Comparison of ENCODE assay signal across 18 cellular contexts in genomic region chr10:132687181-132687892, GRCh38.
A peak's percentile ranks its signal among the peaks of the same experiment; 100 is the strongest.
DNase-seq lines count a peak whose midpoint lies in the region; ATAC-seq and TF ChIP-seq lines count a peak whose summit lies in the region.
"Had no signal": no experiment of that assay in that cellular context is flagged by ENCODE, and none has a peak within 500 bp of the region (broad histone marks: within the 10 kb centered on the region; RNA-seq: fewer than 3 reads in every experiment).

No MANE protein-coding gene starts in this region.

- H3K9me3 ChIP-seq in H9 (ENCODE audit: control insufficient read depth, low read depth, low read length), result no peaks in the 10 kb centered on the region

- no peak overlapping the region for H3K56ac ChIP-seq in H9 (ENCODE audit: insufficient read length, low read depth, low read length)

- no peak overlapping the region for H4K8ac ChIP-seq in H9 (replicated peaks; ENCODE audit: insufficient read length, low read depth, low read length)

- no peak overlapping the region; the same call in 1 of the 2 replicates for H3K14ac ChIP-seq in H9 (ENCODE audit: insufficient read depth, low read length)

- peak; percentile 21 for DNase-seq in H9
- DNase-seq in caudate nucleus (lab: John Stamatoyannopoulos, UW), result peak in 3 of 61 donors; percentile 26 to 61 (median 41)
- peak; percentile 50 for DNase-seq in islet precursor cell
- no peak for DNase-seq in progenitor cell of endocrine pancreas (ENCODE audit: low spot score, unreplicated experiment)
- DNase-seq in glomerular visceral epithelial cell (ENCODE audit: extremely low spot score), result no peak
- no peak for DNase-seq in HT-29 (ENCODE audit: low spot score)
- DNase-seq in activated CD4-positive, alpha-beta T cell treated with anti-CD3 and anti-CD28 coated beads for 48 hours, result no peak
- DNase-seq: activated B cell treated with CpG ODN at 0.5 μM for 24 hours; activated CD4-positive, alpha-beta T cell treated with anti-CD3 and anti-CD28 coated beads, Interleukin-2, amount 50 U/mL, for 48 hours; activated gamma-delta T cell; NCI-H1436; NCI-H524 treated with DMSO at 0.1 percent for 48 hours; RPMI8226 had no signal

- no peak for TF ChIP-seq CTCF in H9 (conservative IDR thresholded peaks at IDR 0.05)
- no peak for TF ChIP-seq CTCF in progenitor cell of endocrine pancreas (IDR thresholded peaks at IDR 0.05; ENCODE audit: unreplicated experiment)

- no peak overlapping the region for H2BK5ac ChIP-seq in H9 (ENCODE audit: insufficient read length, low read length)

- H3K23ac ChIP-seq in H9 (ENCODE audit: insufficient read length, low read depth, low read length), result no peak overlapping the region

- no peak overlapping the region for H2AFZ ChIP-seq in H9 (ENCODE audit: low read length)

- no peaks in the 10 kb centered on the region for H3K79me1 ChIP-seq in H9 (ENCODE audit: insufficient read depth, low read depth, low read length, poor library complexity, severe bottlenecking)

- no peak overlapping the region for H2BK12ac ChIP-seq in H9 (ENCODE audit: insufficient read length, low read depth, low read length)

- no peak overlapping the region for H3K27ac ChIP-seq in H9 (ENCODE audit: insufficient read length, low read depth, low read length)
- peak overlapping the region; percentile 27 for H3K27ac ChIP-seq in caudate nucleus (ENCODE audit: low read depth, low read length)
- H3K27ac ChIP-seq: C4-2B had no signal

- H3K27ac Mint-ChIP-seq in H9 (0 out of 7 replicates have a peak overlapping the region, but pooled peaks of 1 of the 3 experiments have one; percentile 31), progenitor cell of endocrine pancreas (peak overlapping the region; percentile 59)
- H3K27ac Mint-ChIP-seq: activated B cell treated with CpG ODN at 0.5 μM for 24 hours had no signal

- no peak overlapping the region for H3K9ac ChIP-seq in H9 (ENCODE audit: extremely low read depth, insufficient read length, low read length)

- H3K23me2 ChIP-seq in H9 (ENCODE audit: insufficient read length, low read depth, low read length, poor library complexity, severe bottlenecking), result no peaks in the 10 kb centered on the region

- H3K4me1 ChIP-seq in H9 (ENCODE audit: insufficient read depth, low read length), result no peaks in the 10 kb centered on the region

- no peaks in the 10 kb centered on the region for H3K27me3 Mint-ChIP-seq in H9 (ENCODE audit: low read depth)
- H3K27me3 Mint-ChIP-seq in progenitor cell of endocrine pancreas, result peaks cover 6% of the 10 kb centered on the region
- H3K27me3 Mint-ChIP-seq: activated B cell treated with CpG ODN at 0.5 μM for 24 hours, IgD-negative memory B cell had no signal

- H2AK5ac ChIP-seq in H9 (ENCODE audit: insufficient read length, low read length), result no peak overlapping the region

- H3K4me2 ChIP-seq in H9 (ENCODE audit: insufficient read depth, insufficient read length, low read length), result no peak overlapping the region

- ATAC-seq in HG03025 (IDR thresholded peaks at IDR 0.05; ENCODE audit: low FRiP score, unreplicated experiment), result no peak
- ATAC-seq: left lobe of liver, SK-N-SH treated with all-trans-retinoic acid at 6 μM for 48 hours had no signal

- H4K5ac ChIP-seq in H9 (ENCODE audit: insufficient read length, low read depth, low read length), result no peak overlapping the region

- H3K79me2 ChIP-seq in H9 (ENCODE audit: insufficient read depth, low read length), result no peaks in the 10 kb centered on the region

- no peak overlapping the region for H3K4me3 Mint-ChIP-seq in H9
- no peak overlapping the region for H3K4me3 Mint-ChIP-seq in progenitor cell of endocrine pancreas (ENCODE audit: low read depth)
- H3K4me3 Mint-ChIP-seq: activated B cell treated with CpG ODN at 0.5 μM for 24 hours, IgD-negative memory B cell had no signal

- no peak overlapping the region for H3K4ac ChIP-seq in H9 (ENCODE audit: low read depth, low read length)

- H3K9me3 Mint-ChIP-seq in H9 (no peaks in the 10 kb centered on the region; a peak in 1 of 5 replicates), progenitor cell of endocrine pancreas (ENCODE audit: low read depth) (peaks cover 5% of the 10 kb centered on the region)
- H3K9me3 Mint-ChIP-seq: activated B cell treated with CpG ODN at 0.5 μM for 24 hours had no signal

- H3K18ac ChIP-seq in H9 (ENCODE audit: insufficient read length, low read depth, low read length), result no peak overlapping the region

- peaks cover 5% of the 10 kb centered on the region for H4K20me1 ChIP-seq in H9 (ENCODE audit: control insufficient read depth, insufficient read depth, insufficient read length)

- no peak overlapping the region for H3T11ph ChIP-seq in H9 (ENCODE audit: low read length)

- H2BK15ac ChIP-seq in H9 (ENCODE audit: low read depth, low read length), result no peak overlapping the region

- H2BK120ac ChIP-seq in H9 (ENCODE audit: low read depth, low read length, poor library complexity, severe bottlenecking), result no peak overlapping the region

- H3K36me3 Mint-ChIP-seq in H9 (ENCODE audit: insufficient read depth in 1 of 3, low read depth in 3 of 3) (peaks cover 0 to 2% (median 0%) of the 10 kb centered on the region in 3 experiments; a peak in 2 of 7 replicates), progenitor cell of endocrine pancreas (ENCODE audit: insufficient read depth) (peaks cover 19% of the 10 kb centered on the region)

- H3K27me3 ChIP-seq in H9 (ENCODE audit: insufficient read depth, low read length), result no peaks in the 10 kb centered on the region

- no peak overlapping the region for H4K91ac ChIP-seq in H9 (ENCODE audit: insufficient read length, low read depth, low read length)

- H3K4me1 Mint-ChIP-seq in H9, result peaks cover 4 to 5% of the 10 kb centered on the region in 2 experiments; a peak in 3 of 4 replicates
- H3K4me1 Mint-ChIP-seq in progenitor cell of endocrine pancreas (ENCODE audit: low read depth), result peaks cover 49% of the 10 kb centered on the region

- WGBS in H9 (ENCODE audit: extremely low coverage, insufficient read length, low lambda C conversion rate), result no CpG with 5 or more reads among the region's 21 CpGs

- no peak overlapping the region for H2BK20ac ChIP-seq in H9 (ENCODE audit: low read depth, low read length, poor library complexity, severe bottlenecking)

Comparison
In these comparisons a context has a peak if more than half of its experiments do, and no peak if none do; other contexts are left out.
1. DNase-seq: peak in H9 (single experiment) and islet precursor cell (single experiment); none in progenitor cell of endocrine pancreas (single experiment), glomerular visceral epithelial cell (single experiment), HT-29 (single experiment) and activated CD4-positive, alpha-beta T cell treated with anti-CD3 and anti-CD28 coated beads for 48 hours (single experiment).